In genomic region chr7:73528204-73528603, GRCh38 we compare ENCODE assay signal across 1 cellular context.
TF ChIP-seq lines count a peak whose summit lies in the region.

No MANE protein-coding gene starts in this region.

TF ChIP-seq in HepG2, 621 proteins besides CTCF, POLR2A, EP300 and RAD21:
- TF ChIP-seq MLXIP (CRISPR knock-in tag; IDR thresholded peaks at IDR 0.05; ENCODE audit: borderline replicate concordance), result no peak
- no peak for TF ChIP-seq ZNF432 (CRISPR knock-in tag; IDR thresholded peaks at IDR 0.05; ENCODE audit: borderline replicate concordance)
- TF ChIP-seq ZBTB3 (CRISPR knock-in tag; IDR thresholded peaks at IDR 0.05; ENCODE audit: borderline replicate concordance, low read depth), result no peak
- no peak for TF ChIP-seq ZEB1 (IDR thresholded peaks at IDR 0.05; ENCODE audit: insufficient replicate concordance, low read depth)
- TF ChIP-seq XRCC5 (optimal IDR thresholded peaks at IDR 0.05; ENCODE audit: low read length), result no peak
- no peak for TF ChIP-seq HOXA3 (CRISPR knock-in tag; IDR thresholded peaks at IDR 0.05)
- TF ChIP-seq ADNP (CRISPR knock-in tag; IDR thresholded peaks at IDR 0.05), result no peak
- no peak for TF ChIP-seq SETDB1 (CRISPR knock-in tag; IDR thresholded peaks at IDR 0.05; ENCODE audit: borderline replicate concordance)
- TF ChIP-seq NPAS2 (CRISPR knock-in tag; IDR thresholded peaks at IDR 0.05; ENCODE audit: borderline replicate concordance), result no peak
- TF ChIP-seq ZNF747 (CRISPR knock-in tag; IDR thresholded peaks at IDR 0.05; ENCODE audit: borderline replicate concordance), result no peak
- TF ChIP-seq ZNF768 (CRISPR knock-in tag; IDR thresholded peaks at IDR 0.05), result no peak
- no peak for TF ChIP-seq YY1 (IDR thresholded peaks at IDR 0.05; ENCODE audit: insufficient read depth, insufficient replicate concordance, low read depth, low read length)
